In the genomic region with DNA sequence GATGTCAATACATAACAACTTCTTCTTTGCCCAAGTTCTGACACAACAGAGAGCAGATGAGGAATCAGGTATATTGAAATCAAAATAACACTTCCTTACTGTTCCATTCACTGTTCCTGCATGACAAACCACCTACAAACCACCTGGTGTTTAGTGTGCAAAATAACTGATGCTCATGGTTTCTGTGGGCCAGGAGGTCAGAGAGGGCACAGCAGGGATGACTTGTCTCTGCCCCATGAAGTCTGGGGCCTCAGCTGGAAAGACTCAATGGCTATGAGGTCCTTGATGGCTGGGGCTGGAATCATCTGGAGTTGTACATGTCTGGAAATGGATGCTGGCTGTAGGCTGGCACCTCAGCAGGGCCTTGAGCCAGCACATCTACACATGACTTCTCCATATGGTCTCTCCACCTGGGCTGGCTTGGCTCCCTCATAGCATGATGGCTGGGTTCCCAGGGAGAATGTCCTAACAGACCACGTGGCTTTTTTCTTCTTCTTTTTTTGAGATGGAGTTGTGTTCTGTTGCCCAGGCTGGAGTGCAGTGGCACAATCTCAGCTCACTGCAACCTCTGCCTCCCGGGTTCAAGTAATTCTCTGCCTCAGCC, we compare ENCODE assay signal across 1 cellular context.
TF ChIP-seq lines count a peak whose summit lies in the region.

No MANE protein-coding gene starts in this region.

TF ChIP-seq in K562, 482 proteins besides CTCF, POLR2A, EP300 and RAD21:
- TF ChIP-seq ZNF76 (CRISPR knock-in tag; IDR thresholded peaks at IDR 0.05; ENCODE audit: borderline replicate concordance) (no peak), ZNF717 (CRISPR knock-in tag; IDR thresholded peaks at IDR 0.05) (no peak), NR1H2 (CRISPR knock-in tag; IDR thresholded peaks at IDR 0.05) (no peak), USF1 (CRISPR knock-in tag; IDR thresholded peaks at IDR 0.05) (0 out of 2 replicates have a peak, but pooled peaks have one; percentile 12), CREBBP (IDR thresholded peaks at IDR 0.05; ENCODE audit: low read depth, low read length) (no peak)
